ENCODE assay signal across 6 cellular contexts in the genomic region with DNA sequence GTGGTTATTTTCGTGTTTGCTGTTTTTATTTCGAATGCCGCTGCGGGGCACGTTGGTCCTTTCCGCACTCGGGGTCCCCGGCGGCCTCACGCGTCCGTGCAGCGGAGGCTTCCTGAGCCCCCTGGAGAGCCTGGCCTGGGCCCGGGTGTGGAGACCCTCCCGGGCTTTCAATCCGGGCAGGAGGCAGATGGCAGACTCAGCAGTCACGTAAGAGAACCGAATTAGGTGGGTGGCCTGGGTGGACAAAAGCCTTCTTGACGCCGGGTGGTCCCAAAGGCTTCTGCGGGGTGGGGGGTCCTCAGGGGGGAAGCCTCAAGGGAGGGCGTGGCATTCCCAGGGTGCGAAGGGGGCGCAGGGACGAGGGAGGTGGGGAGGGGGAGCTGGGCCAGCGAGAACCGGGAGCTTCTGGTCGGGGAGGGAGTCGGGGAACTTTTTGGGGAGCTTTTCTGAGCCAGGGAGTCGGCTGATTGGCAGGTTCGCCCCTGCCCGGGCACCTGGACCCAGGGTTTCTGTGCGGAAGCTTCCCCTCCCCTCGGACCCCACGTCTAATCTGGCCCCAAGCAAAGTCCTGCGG. TPM values are rescaled to one million over a fixed set of nuclear protein-coding genes. Genes with fewer than 3 reads are reported as not detected.
DNase-seq lines count a peak whose midpoint lies in the region; ATAC-seq and TF ChIP-seq lines count a peak whose summit lies in the region.

No MANE protein-coding gene starts in this region.

- H3K9me3 ChIP-seq in BLaER1, result no peaks in the 10 kb centered on the region
- no peaks in the 10 kb centered on the region for H3K9me3 ChIP-seq in WERI-Rb-1 (ENCODE audit: severe bottlenecking)
- H3K9me3 ChIP-seq in liver (ENCODE audit: control insufficient read depth in 4 of 4, low read length in 3 of 4), result no peaks in the 10 kb centered on the region

- H4K20me1 ChIP-seq in BLaER1, result peaks cover 65% of the 10 kb centered on the region

- peak overlapping the region; percentile 70 for H3K4me3 ChIP-seq in BLaER1
- H3K4me3 ChIP-seq in WERI-Rb-1 (ENCODE audit: low read depth, low read length), result peak overlapping the region; percentile 81
- peak overlapping the region in 2 of 3 donors; percentile 31 to 66 for H3K4me3 ChIP-seq in liver (ENCODE audit: low read depth in 1 of 3, low read length in 3 of 3)

- no peaks in the 10 kb centered on the region for H3K36me3 ChIP-seq in BLaER1
- H3K36me3 ChIP-seq in WERI-Rb-1, result peaks cover 16% of the 10 kb centered on the region
- no peaks in the 10 kb centered on the region for H3K36me3 ChIP-seq in liver (ENCODE audit: control insufficient read depth in 4 of 4, insufficient read depth in 3 of 4, low read depth in 1 of 4, low read length in 3 of 4)

- TF ChIP-seq RAD21 in liver (IDR thresholded peaks at IDR 0.05), result no peak

- H3K27me3 ChIP-seq in BLaER1 (peaks cover 84% of the 10 kb centered on the region), WERI-Rb-1 (ENCODE audit: insufficient read depth, low read depth, severe bottlenecking) (no peaks in the 10 kb centered on the region), liver (ENCODE audit: control insufficient read depth in 4 of 4, insufficient read depth in 4 of 4, low read length in 3 of 4) (peaks cover 0 to 11% (median 1%) of the 10 kb centered on the region in 4 donors)

- peak overlapping the region; percentile 65; the same call in 1 of the 2 replicates for H3K9ac ChIP-seq in BLaER1
- H3K9ac ChIP-seq in liver (ENCODE audit: low read depth in 1 of 2, low read length in 2 of 2), result no peak overlapping the region

- DNase-seq in WERI-Rb-1 (no peak), AG20443 (ENCODE audit: low spot score) (no peak)
- no peak for DNase-seq in NK-92 treated with Interleukin-12 subunit alpha and Interleukin-12 subunit beta, amount 100 ng/mL, for 24 hours (lab: John Stamatoyannopoulos, UW)

- TF ChIP-seq CTCF in WERI-Rb-1 (IDR thresholded peaks at IDR 0.05; ENCODE audit: low read depth, low read length), result no peak
- no peak for TF ChIP-seq CTCF in liver (IDR thresholded peaks at IDR 0.05; ENCODE audit: low read depth, low read length, missing input control)

- peak overlapping the region; percentile 55; the same call in 1 of the 2 replicates for H3K27ac ChIP-seq in BLaER1
- peak overlapping the region; percentile 99 for H3K27ac ChIP-seq in WERI-Rb-1
- H3K27ac ChIP-seq in liver (ENCODE audit: low read depth in 1 of 2, low read length in 2 of 2), result peak overlapping the region; percentile 83 to 84

- H3K4me2 ChIP-seq in BLaER1, result peak overlapping the region; percentile 88

- 4% methylated on average over 36 of the region's 36 CpGs for WGBS in liver

- peaks cover 83% of the 10 kb centered on the region for H3K4me1 ChIP-seq in BLaER1
- peaks cover 6 to 49% (median 40%) of the 10 kb centered on the region in 4 donors for H3K4me1 ChIP-seq in liver (ENCODE audit: control insufficient read depth in 4 of 4, insufficient read depth in 4 of 4, low read length in 3 of 4)

- no peak for ATAC-seq in GM18517 (IDR thresholded peaks at IDR 0.05; ENCODE audit: unreplicated experiment)

TF ChIP-seq in liver, 16 proteins besides CTCF, POLR2A, EP300 and RAD21:
- no peak for TF ChIP-seq HNF4A (conservative IDR thresholded peaks at IDR 0.05)
- TF ChIP-seq FOXA1 (IDR thresholded peaks at IDR 0.05), result no peak
- no peak for TF ChIP-seq FOXA2 (IDR thresholded peaks at IDR 0.05)
- TF ChIP-seq NR2F2 (IDR thresholded peaks at IDR 0.05), result no peak
- no peak for TF ChIP-seq SP1 (IDR thresholded peaks at IDR 0.05)
TF ChIP-seq in liver: peak in this region for 0.

RNA-seq across cellular contexts. Expression of a gene that starts 1.2 kb away (rescaled TPM):
- 1 to 10 TPM in 1 of 2 donors, under 1 TPM in 1; 0.93 to 1.7 TPM for total RNA-seq in liver
- 1 to 10 TPM; 1.7 to 1.9 TPM for polyA plus RNA-seq in liver

RNA-seq across cellular contexts. Expression of a gene that starts 12.2 kb away (rescaled TPM):
- 10 to 100 TPM in 1 of 2 donors, 1 to 10 TPM in 1; 9.3 to 30.1 TPM for total RNA-seq in liver
- 10 to 100 TPM; 82.8 to 89.4 TPM for polyA plus RNA-seq in liver

RNA-seq across cellular contexts. Expression of a gene that starts 18.8 kb away (rescaled TPM):
- 10 to 100 TPM; 15.7 to 22.4 TPM for total RNA-seq in liver
- 10 to 100 TPM in 1 of 2 donors, 1 to 10 TPM in 1; 1.8 to 18.1 TPM for polyA plus RNA-seq in liver

RNA-seq across cellular contexts. Expression of a gene that starts 19.3 kb away (rescaled TPM):
- total RNA-seq in liver, result under 1 TPM in 1 of 2 donors, not detected in 1; under 0.01 TPM
- polyA plus RNA-seq in liver, result under 1 TPM in 1 of 2 donors, not detected in 1; 0.06 TPM

RNA-seq across cellular contexts. Expression of a gene that starts 34.9 kb away (rescaled TPM):
- under 1 TPM in 1 of 2 donors, not detected in 1; 0.17 TPM for total RNA-seq in liver
- under 1 TPM in 1 of 2 donors, not detected in 1; 0.18 TPM for polyA plus RNA-seq in liver
